29 cellular contexts compared by ENCODE assay signal in genomic region chrX:124238268-124238667, GRCh38.
A peak's percentile ranks its signal among the peaks of the same experiment; 100 is the strongest.
DNase-seq lines count a peak whose midpoint lies in the region; ATAC-seq and TF ChIP-seq lines count a peak whose summit lies in the region.
"Had no signal": no experiment of that assay in that cellular context is flagged by ENCODE, and none has a peak within 500 bp of the region (broad histone marks: within the 10 kb centered on the region; RNA-seq: fewer than 3 reads in every experiment).

No MANE protein-coding gene starts in this region.

- H3K27ac Mint-ChIP-seq in activated CD8-positive, alpha-beta T cell treated with anti-CD3 and anti-CD28 coated beads, Interleukin-2, amount 10 ng/mL, durations not matched to agents 7 days and 5 days = peak overlapping the region; percentile 13
- peak overlapping the region in 2 of 6 donors; percentile 29 to 47 for H3K27ac Mint-ChIP-seq in immature natural killer cell
- H3K27ac Mint-ChIP-seq: nephron progenitor cell; stimulated activated memory B cell treated with anti-CD40 and anti-IgM and Interleukin-4, amounts not matched to agents 10 μg/mL and 1 μg/mL and 100 μg/mL, for 72 hours had no signal

- no peak overlapping the region for H2AFZ ChIP-seq in osteoblast (ENCODE audit: low read length)

- no peaks in the 10 kb centered on the region for H3K36me3 Mint-ChIP-seq in activated CD8-positive, alpha-beta T cell treated with anti-CD3 and anti-CD28 coated beads, Interleukin-2, amount 10 ng/mL, durations not matched to agents 7 days and 5 days (ENCODE audit: low read depth)
- H3K36me3 Mint-ChIP-seq in immature natural killer cell = no peaks in the 10 kb centered on the region
- H3K36me3 Mint-ChIP-seq: stimulated activated memory B cell treated with anti-CD40 and anti-IgM and Interleukin-4, amounts not matched to agents 10 μg/mL and 1 μg/mL and 100 μg/mL, for 72 hours had no signal

- H3K9me3 Mint-ChIP-seq in activated CD8-positive, alpha-beta T cell treated with anti-CD3 and anti-CD28 coated beads, Interleukin-2, amount 10 ng/mL, durations not matched to agents 7 days and 5 days (ENCODE audit: insufficient read depth) = no peaks in the 10 kb centered on the region
- H3K9me3 Mint-ChIP-seq in immature natural killer cell = peaks cover 0 to 1% (median 0%) of the 10 kb centered on the region in 6 donors

- no peak for TF ChIP-seq CTCF in osteoblast (IDR thresholded peaks at IDR 0.05; ENCODE audit: extremely low read depth, low read depth, low read length)

- ATAC-seq in activated CD4-positive, CD25-positive, alpha-beta regulatory T cell treated with anti-CD3 and anti-CD28 coated beads, Interleukin-2, amount 50 U/mL, for 24 hours = peak; percentile 57 to 59
- peak; percentile 49 for ATAC-seq in GM18520 (IDR thresholded peaks at IDR 0.05; ENCODE audit: unreplicated experiment)
- no peak for ATAC-seq in activated CD8-positive, alpha-beta T cell treated with anti-CD3 and anti-CD28 coated beads, Interleukin-2, amount 10 ng/mL, durations not matched to agents 7 days and 5 days
- no peak for ATAC-seq in left colon
- ATAC-seq: mucosa of descending colon; PC-3; stimulated activated memory B cell treated with anti-CD40 and anti-IgM and Interleukin-4, amounts not matched to agents 10 μg/mL and 1 μg/mL and 100 μg/mL, for 72 hours had no signal

- H3K27ac ChIP-seq in osteoblast (ENCODE audit: low read depth, low read length) = no peak overlapping the region
- H3K27ac ChIP-seq: 22Rv1, C4-2B, colonic mucosa, epithelial cell of prostate had no signal

- H3K4me1 ChIP-seq in osteoblast (ENCODE audit: insufficient read depth, low read length) = no peaks in the 10 kb centered on the region
- H3K4me1 ChIP-seq: colonic mucosa had no signal

- H3K36me3 ChIP-seq in osteoblast (ENCODE audit: insufficient read depth, low read length) = no peaks in the 10 kb centered on the region
- H3K36me3 ChIP-seq: colonic mucosa had no signal

- no peak overlapping the region for H3K4me3 ChIP-seq in osteoblast (ENCODE audit: insufficient read depth, low read length)
- H3K4me3 ChIP-seq: colonic mucosa, mucosa of descending colon had no signal

- no peaks in the 10 kb centered on the region for H3K27me3 ChIP-seq in osteoblast (ENCODE audit: insufficient read depth, low read length)

- H3K27me3 Mint-ChIP-seq in activated CD8-positive, alpha-beta T cell treated with anti-CD3 and anti-CD28 coated beads, Interleukin-2, amount 10 ng/mL, durations not matched to agents 7 days and 5 days (ENCODE audit: low read depth) = no peaks in the 10 kb centered on the region
- peaks cover 2 to 4% (median 2%) of the 10 kb centered on the region in 3 donors for H3K27me3 Mint-ChIP-seq in immature natural killer cell (ENCODE audit: low read depth in 3 of 3)

- intact Hi-C loops in left colon (cut with DNase I, micrococcal nuclease) = no loop called here

- no peaks in the 10 kb centered on the region for H4K20me1 ChIP-seq in osteoblast (ENCODE audit: insufficient read depth, low read length)

- H3K9me3 ChIP-seq in osteoblast (ENCODE audit: low read depth, low read length) = no peaks in the 10 kb centered on the region
- H3K9me3 ChIP-seq: Caco-2, colonic mucosa, mucosa of descending colon had no signal

- POLR2A ChIA-PET in activated CD8-positive, alpha-beta T cell treated with anti-CD3 and anti-CD28 coated beads, Interleukin-2, amount 10 ng/mL, durations not matched to agents 7 days and 5 days (lab: Charles Lee) = no interaction called here

- H3K4me1 Mint-ChIP-seq in activated CD8-positive, alpha-beta T cell treated with anti-CD3 and anti-CD28 coated beads, Interleukin-2, amount 10 ng/mL, durations not matched to agents 7 days and 5 days (ENCODE audit: low read depth) = peaks cover 39% of the 10 kb centered on the region
- H3K4me1 Mint-ChIP-seq in immature natural killer cell = peaks cover 31 to 37% of the 10 kb centered on the region in 2 donors
- H3K4me1 Mint-ChIP-seq: nephron progenitor cell had no signal

- no peak for DNase-seq in activated CD4-positive, CD25-positive, alpha-beta regulatory T cell treated with anti-CD3 and anti-CD28 coated beads, Interleukin-2, amount 50 U/mL, for 72 hours
- no peak for DNase-seq in activated CD8-positive, alpha-beta T cell treated with anti-CD3 and anti-CD28 coated beads, Interleukin-2, amount 10 ng/mL, durations not matched to agents 7 days and 5 days
- DNase-seq in immature natural killer cell (no peak), osteoblast (ENCODE audit: insufficient read length, low spot score, missing footprints) (no peak), GOT3 (lab: John Stamatoyannopoulos, UW) (no peak), left colon (no peak)
- DNase-seq: activated CD4-positive, alpha-beta T cell treated with anti-CD3 and anti-CD28 coated beads for 4 hours; activated gamma-delta T cell; amygdala; Caco-2; colonic mucosa; DMS53; effector CD4-positive, alpha-beta T cell; hypothalamus; Kasumi-1; mammary epithelial cell; mucosa of descending colon; NCI-H1417 treated with DMSO at 0.1 percent for 48 hours; NCI-H2081 treated with DMSO at 0.1 percent for 48 hours; NCI-H226; NCI-H69; nephron progenitor cell; PC-3 had no signal

- CTCF ChIA-PET in activated CD8-positive, alpha-beta T cell treated with anti-CD3 and anti-CD28 coated beads, Interleukin-2, amount 10 ng/mL, durations not matched to agents 7 days and 5 days (lab: Charles Lee) = interaction anchor here (0.6 to 1.3 kb wide), 5 partner anchors 11 to 506 kb away, joined by 3 to 4 read pairs (median 4); no protein-coding TSS in a partner anchor

- no peak overlapping the region for H3K4me2 ChIP-seq in osteoblast (ENCODE audit: insufficient read depth, low read length)

- no peaks in the 10 kb centered on the region for H3K79me2 ChIP-seq in osteoblast (ENCODE audit: insufficient read depth, low read length)

- H3K4me3 Mint-ChIP-seq in activated CD8-positive, alpha-beta T cell treated with anti-CD3 and anti-CD28 coated beads, Interleukin-2, amount 10 ng/mL, durations not matched to agents 7 days and 5 days = no peak overlapping the region
- H3K4me3 Mint-ChIP-seq in immature natural killer cell = peak overlapping the region; percentile 3 to 66 (median 13)
- H3K4me3 Mint-ChIP-seq: nephron progenitor cell; stimulated activated memory B cell treated with anti-CD40 and anti-IgM and Interleukin-4, amounts not matched to agents 10 μg/mL and 1 μg/mL and 100 μg/mL, for 72 hours had no signal

Comparison
In these comparisons a context has a peak if more than half of its experiments do, and no peak if none do; other contexts are left out.
1. ATAC-seq: peak in activated CD4-positive, CD25-positive, alpha-beta regulatory T cell treated with anti-CD3 and anti-CD28 coated beads, Interleukin-2, amount 50 U/mL, for 24 hours (2 of 2) and GM18520 (single experiment); none in activated CD8-positive, alpha-beta T cell treated with anti-CD3 and anti-CD28 coated beads, Interleukin-2, amount 10 ng/mL, durations not matched to agents 7 days and 5 days (single experiment) and left colon (single experiment).